In the genomic region with DNA sequence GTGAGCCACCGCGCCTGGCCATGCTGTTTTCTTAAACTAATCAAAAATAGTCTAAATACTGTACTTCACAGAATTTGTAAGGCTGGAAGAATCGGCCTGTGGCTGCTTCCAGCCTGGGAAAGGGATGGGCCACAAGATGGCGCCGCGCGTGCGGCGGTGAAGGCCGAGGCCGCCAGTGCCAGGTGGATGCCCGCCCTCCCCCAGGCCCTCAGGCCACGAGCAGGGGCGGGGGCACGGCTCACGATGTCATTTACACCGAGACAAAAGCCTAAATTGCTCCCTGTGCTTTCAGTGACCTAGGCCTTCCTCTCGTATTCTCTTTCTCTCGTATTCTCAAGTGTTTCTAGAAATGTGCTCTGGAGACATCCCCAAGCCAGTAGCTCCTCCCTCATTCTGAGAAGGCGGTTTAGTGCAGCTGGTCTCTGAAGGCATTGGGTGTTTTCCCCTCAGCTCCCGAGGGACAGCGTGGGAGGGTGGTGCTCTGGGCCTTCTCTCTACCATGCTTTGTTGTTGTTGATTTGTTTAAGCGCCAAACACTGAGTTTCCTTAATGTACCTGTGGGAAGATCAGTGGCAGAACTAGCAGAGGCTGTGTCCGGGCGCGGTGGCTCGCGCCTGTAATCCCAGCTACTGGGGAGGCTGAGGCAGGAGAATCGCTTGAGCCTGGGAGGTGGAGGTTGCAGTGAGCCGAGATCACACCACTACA, we compare ENCODE assay signal across 8 cellular contexts.
DNase-seq lines count a peak whose midpoint lies in the region; ATAC-seq and TF ChIP-seq lines count a peak whose summit lies in the region.

No MANE protein-coding gene starts in this region.

- H3K4me3 ChIP-seq in thoracic aorta = peak overlapping the region; percentile 76

- no peaks in the 10 kb centered on the region for H3K36me3 ChIP-seq in ES-I3 (ENCODE audit: insufficient read depth, low read length)
- H3K36me3 ChIP-seq in thoracic aorta = no peaks in the 10 kb centered on the region

- no peaks in the 10 kb centered on the region for H3K27me3 ChIP-seq in thoracic aorta (replicated peaks; ENCODE audit: insufficient read depth)

- TF ChIP-seq CTCF in omental fat pad (IDR thresholded peaks at IDR 0.05) = peak in 1 of 3 donors; percentile 34
- peak; percentile 78 for TF ChIP-seq CTCF in thoracic aorta (IDR thresholded peaks at IDR 0.05)

- ATAC-seq in omental fat pad (ENCODE audit: low FRiP score) (peak; percentile 87), thoracic aorta (ENCODE audit: insufficient number of reproducible peaks, low FRiP score, low read depth) (peak; percentile 61)

- DNase-seq in GOT3 (lab: John Stamatoyannopoulos, UW) (peak; percentile 31), LHCN-M2 (ENCODE audit: low read depth) (peak; percentile 61), SHP77 (lab: John Stamatoyannopoulos, UW) (peak; percentile 76 to 88), germinal center (ENCODE audit: low spot score) (peak; percentile 90), omental fat pad (ENCODE audit: low spot score) (peak; percentile 53), thoracic aorta (ENCODE audit: low spot score) (no peak)
- peak; percentile 74 for DNase-seq in activated naive CD4-positive, alpha-beta T cell treated with Interleukin-2 at 50 U/mL for 16 hours

- no peak overlapping the region for H3K27ac ChIP-seq in thoracic aorta

- H3K4me1 ChIP-seq in ES-I3 (ENCODE audit: insufficient read depth, low read length) (no peaks in the 10 kb centered on the region; the same call in 1 of the 2 replicates), thoracic aorta (ENCODE audit: control insufficient read depth in 1 of 2, low read depth in 2 of 2) (no peaks in the 10 kb centered on the region)

- peak overlapping the region; percentile 4; the same call in 1 of the 2 replicates for H3K9ac ChIP-seq in ES-I3 (ENCODE audit: low read depth, low read length)

- peaks cover 4% of the 10 kb centered on the region; the same call in 1 of the 2 replicates for H3K9me3 ChIP-seq in ES-I3 (ENCODE audit: control insufficient read depth, insufficient read depth, low read length)
- H3K9me3 ChIP-seq in thoracic aorta = no peaks in the 10 kb centered on the region
